In the genomic region with DNA sequence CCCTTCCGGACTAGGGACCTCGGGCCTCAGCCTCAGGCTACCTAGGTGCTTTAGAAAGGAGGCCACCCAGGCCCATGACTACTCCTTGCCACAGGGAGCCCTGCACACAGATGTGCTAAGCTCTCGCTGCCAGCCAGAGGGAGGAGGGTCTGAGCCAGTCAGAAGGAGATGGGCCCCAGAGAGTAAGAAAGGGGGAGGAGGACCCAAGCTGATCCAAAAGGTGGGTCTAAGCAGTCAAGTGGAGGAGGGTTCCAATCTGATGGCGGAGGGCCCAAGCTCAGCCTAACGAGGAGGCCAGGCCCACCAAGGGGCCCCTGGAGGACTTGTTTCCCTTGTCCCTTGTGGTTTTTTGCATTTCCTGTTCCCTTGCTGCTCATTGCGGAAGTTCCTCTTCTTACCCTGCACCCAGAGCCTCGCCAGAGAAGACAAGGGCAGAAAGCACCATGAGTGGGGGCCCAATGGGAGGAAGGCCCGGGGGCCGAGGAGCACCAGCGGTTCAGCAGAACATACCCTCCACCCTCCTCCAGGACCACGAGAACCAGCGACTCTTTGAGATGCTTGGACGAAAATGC, we compare ENCODE assay signal across 1 cellular context.
TF ChIP-seq lines count a peak whose summit lies in the region.

WAS (plus strand) TSS at position 389 of the 572 bp plus-strand sequence; CDS start at position 444, 55 bp downstream.

TF ChIP-seq in GM23338, 12 proteins besides CTCF, POLR2A, EP300 and RAD21 (continued from another document):
- TF ChIP-seq, protein P1, sequence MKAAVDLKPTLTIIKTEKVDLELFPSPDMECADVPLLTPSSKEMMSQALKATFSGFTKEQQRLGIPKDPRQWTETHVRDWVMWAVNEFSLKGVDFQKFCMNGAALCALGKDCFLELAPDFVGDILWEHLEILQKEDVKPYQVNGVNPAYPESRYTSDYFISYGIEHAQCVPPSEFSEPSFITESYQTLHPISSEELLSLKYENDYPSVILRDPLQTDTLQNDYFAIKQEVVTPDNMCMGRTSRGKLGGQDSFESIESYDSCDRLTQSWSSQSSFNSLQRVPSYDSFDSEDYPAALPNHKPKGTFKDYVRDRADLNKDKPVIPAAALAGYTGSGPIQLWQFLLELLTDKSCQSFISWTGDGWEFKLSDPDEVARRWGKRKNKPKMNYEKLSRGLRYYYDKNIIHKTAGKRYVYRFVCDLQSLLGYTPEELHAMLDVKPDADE (IDR thresholded peaks at IDR 0.05), result no peak
- TF ChIP-seq ZNF462 (CRISPR knock-in tag; IDR thresholded peaks at IDR 0.05), result no peak
